ENCODE assay signal across 9 cellular contexts in genomic region chr1:156616463-156616862, GRCh38. TPM values are rescaled to one million over a fixed set of nuclear protein-coding genes. Genes with fewer than 3 reads are reported as not detected.
A peak's percentile ranks its signal among the peaks of the same experiment; 100 is the strongest.
DNase-seq lines count a peak whose midpoint lies in the region; ATAC-seq and TF ChIP-seq lines count a peak whose summit lies in the region.
"Had no signal": no experiment of that assay in that cellular context is flagged by ENCODE, and none has a peak within 500 bp of the region (broad histone marks: within the 10 kb centered on the region; RNA-seq: fewer than 3 reads in every experiment).

No MANE protein-coding gene starts in this region.

- WGBS in neuronal stem cell (ENCODE audit: extremely low coverage in 2 of 2, insufficient read length in 2 of 2, insufficient replicate concordance in 1 of 2), 2 donors, result no CpG with 5 or more reads among the region's 5 CpGs
- no CpG with 5 or more reads among the region's 5 CpGs for WGBS in H9 (ENCODE audit: extremely low coverage, insufficient read length, low lambda C conversion rate)

- no peak overlapping the region for H2AFZ ChIP-seq in neuronal stem cell (ENCODE audit: low read length)
- no peak overlapping the region for H2AFZ ChIP-seq in H9 (ENCODE audit: low read length)

- no peaks in the 10 kb centered on the region for H4K20me1 ChIP-seq in H9 (ENCODE audit: control insufficient read depth, insufficient read depth, insufficient read length)

- H3K4ac ChIP-seq in neuronal stem cell (ENCODE audit: low read length) (no peak overlapping the region), H9 (ENCODE audit: low read depth, low read length) (no peak overlapping the region)

- no peak overlapping the region for H2BK12ac ChIP-seq in neuronal stem cell (ENCODE audit: low read length)
- no peak overlapping the region for H2BK12ac ChIP-seq in H9 (ENCODE audit: insufficient read length, low read depth, low read length)

- DNase-seq in DMS153 (lab: John Stamatoyannopoulos, UW) (peak; percentile 43), NCI-H510A treated with DMSO at 0.1 percent for 48 hours (lab: John Stamatoyannopoulos, UW) (peak; percentile 71), epidermal melanocyte (ENCODE audit: insufficient read length, low spot score) (peak; percentile 86), neuronal stem cell (ENCODE audit: low spot score) (no peak), H9 (no peak), LoVo (ENCODE audit: low spot score) (no peak)

- TF ChIP-seq CTCF in H9 (conservative IDR thresholded peaks at IDR 0.05), result no peak

- H3K79me1 ChIP-seq in neuronal stem cell (ENCODE audit: low read depth, low read length), result no peaks in the 10 kb centered on the region
- no peaks in the 10 kb centered on the region for H3K79me1 ChIP-seq in H9 (ENCODE audit: insufficient read depth, low read depth, low read length, poor library complexity, severe bottlenecking)

- no peak overlapping the region for H3K4me3 Mint-ChIP-seq in H9

- H2BK15ac ChIP-seq in neuronal stem cell (ENCODE audit: low read length), result no peak overlapping the region
- no peak overlapping the region for H2BK15ac ChIP-seq in H9 (ENCODE audit: low read depth, low read length)

- H3K9ac ChIP-seq in neuronal stem cell (ENCODE audit: low read depth, low read length, poor library complexity) (peak overlapping the region; percentile 10), H9 (ENCODE audit: extremely low read depth, insufficient read length, low read length) (no peak overlapping the region)

- no peak overlapping the region for H4K91ac ChIP-seq in neuronal stem cell (ENCODE audit: low read depth, low read length, poor library complexity)
- H4K91ac ChIP-seq in H9 (ENCODE audit: insufficient read length, low read depth, low read length), result no peak overlapping the region

- H3T11ph ChIP-seq in H9 (ENCODE audit: low read length), result no peak overlapping the region

- H2BK20ac ChIP-seq in H9 (ENCODE audit: low read depth, low read length, poor library complexity, severe bottlenecking), result no peak overlapping the region

- H3K27me3 Mint-ChIP-seq in H9 (ENCODE audit: low read depth), result peaks cover 41% of the 10 kb centered on the region

- H3K18ac ChIP-seq in neuronal stem cell (ENCODE audit: low read length) (no peak overlapping the region), H9 (ENCODE audit: insufficient read length, low read depth, low read length) (no peak overlapping the region)

- no peak overlapping the region for H3K23ac ChIP-seq in neuronal stem cell (ENCODE audit: low read depth, low read length, poor library complexity)
- H3K23ac ChIP-seq in H9 (ENCODE audit: insufficient read length, low read depth, low read length), result no peak overlapping the region

- H3K9me3 ChIP-seq in neuronal stem cell (replicated peaks in 1 of 2; ENCODE audit: control insufficient read depth in 2 of 2, insufficient read depth in 1 of 2, low read depth in 1 of 2, low read length in 2 of 2), result no peaks in the 10 kb centered on the region
- H3K9me3 ChIP-seq in H9 (ENCODE audit: control insufficient read depth, low read depth, low read length), result no peaks in the 10 kb centered on the region

- H3K56ac ChIP-seq in H9 (ENCODE audit: insufficient read length, low read depth, low read length), result no peak overlapping the region

- no peak overlapping the region for H3K27ac ChIP-seq in neuronal stem cell (replicated peaks; ENCODE audit: low read length)
- no peak overlapping the region for H3K27ac ChIP-seq in H9 (ENCODE audit: insufficient read length, low read depth, low read length)

- peaks cover 10 to 12% of the 10 kb centered on the region in 2 experiments for H3K4me1 Mint-ChIP-seq in H9

- H3K27ac Mint-ChIP-seq in H9, result no peak overlapping the region

- no peak for ATAC-seq in GM21367 (IDR thresholded peaks at IDR 0.05; ENCODE audit: unreplicated experiment)
- ATAC-seq in GM18907 (IDR thresholded peaks at IDR 0.05; ENCODE audit: unreplicated experiment), result no peak

- no peaks in the 10 kb centered on the region; a peak in 1 of 5 replicates for H3K9me3 Mint-ChIP-seq in H9

- H2BK120ac ChIP-seq in neuronal stem cell (ENCODE audit: low read depth, low read length) (no peak overlapping the region), H9 (ENCODE audit: low read depth, low read length, poor library complexity, severe bottlenecking) (no peak overlapping the region)

- H3K4me1 ChIP-seq in neuronal stem cell (ENCODE audit: control insufficient read depth in 2 of 2, insufficient read depth in 1 of 2, low read depth in 1 of 2, low read length in 2 of 2) (no peaks in the 10 kb centered on the region), H9 (ENCODE audit: insufficient read depth, low read length) (no peaks in the 10 kb centered on the region; the same call in 1 of the 2 replicates)

- no peaks in the 10 kb centered on the region for H3K79me2 ChIP-seq in H9 (ENCODE audit: insufficient read depth, low read length)

- H3K36me3 Mint-ChIP-seq in H9 (ENCODE audit: insufficient read depth in 1 of 3, low read depth in 3 of 3), result no peaks in the 10 kb centered on the region

- no peak overlapping the region for H4K8ac ChIP-seq in neuronal stem cell (ENCODE audit: low read depth, low read length)
- H4K8ac ChIP-seq in H9 (replicated peaks; ENCODE audit: insufficient read length, low read depth, low read length), result no peak overlapping the region

- H3K36me3 ChIP-seq in neuronal stem cell (replicated peaks in 1 of 2; ENCODE audit: control insufficient read depth in 2 of 2, insufficient read depth in 2 of 2, low read length in 2 of 2), result no peaks in the 10 kb centered on the region

- H3K27me3 ChIP-seq in neuronal stem cell (ENCODE audit: control insufficient read depth in 3 of 3, insufficient read depth in 3 of 3, low read depth in 1 of 3, low read length in 3 of 3), result peaks cover 0 to 53% (median 18%) of the 10 kb centered on the region in 3 experiments
- peaks cover 5% of the 10 kb centered on the region; the same call in 1 of the 2 replicates for H3K27me3 ChIP-seq in H9 (ENCODE audit: insufficient read depth, low read length)

- H2AK5ac ChIP-seq in neuronal stem cell (ENCODE audit: low read depth, low read length) (no peak overlapping the region), H9 (ENCODE audit: insufficient read length, low read length) (no peak overlapping the region)

- no peaks in the 10 kb centered on the region for H3K23me2 ChIP-seq in H9 (ENCODE audit: insufficient read length, low read depth, low read length, poor library complexity, severe bottlenecking)

- H3K4me3 ChIP-seq in neuronal stem cell (ENCODE audit: low read length in 2 of 2), result no peak overlapping the region

- H3K14ac ChIP-seq in neuronal stem cell (ENCODE audit: low read length) (no peak overlapping the region), H9 (ENCODE audit: insufficient read depth, low read length) (no peak overlapping the region)

- no peak overlapping the region for H3K4me2 ChIP-seq in neuronal stem cell (ENCODE audit: insufficient read depth, low read length, poor library complexity, severe bottlenecking)
- H3K4me2 ChIP-seq in H9 (ENCODE audit: insufficient read depth, insufficient read length, low read length), result no peak overlapping the region

- no peak overlapping the region for H4K5ac ChIP-seq in H9 (ENCODE audit: insufficient read length, low read depth, low read length)

- H2BK5ac ChIP-seq in neuronal stem cell (ENCODE audit: low read length), result no peak overlapping the region
- no peak overlapping the region for H2BK5ac ChIP-seq in H9 (ENCODE audit: insufficient read length, low read length)

RNA-seq across cellular contexts. Expression of gene HAPLN2, which starts 2.8 kb away (rescaled TPM):
- 1.8 TPM for polyA plus RNA-seq in neuronal stem cell (2013, experiment 1 of 2)
- 1.7 TPM for polyA plus RNA-seq in neuronal stem cell (2013, experiment 2 of 2)
- 0.44 and 0.46 TPM in 2 replicates for total RNA-seq in H9 (2021)
- total RNA-seq: activated CD8-positive, alpha-beta memory T cell treated with anti-CD3 and anti-CD28 coated beads for 36 hours had no signal

RNA-seq across cellular contexts. Expression of gene GPATCH4, which starts 15.2 kb away (rescaled TPM):
- polyA plus RNA-seq in neuronal stem cell (2013, experiment 1 of 2), result 17.6 TPM
- polyA plus RNA-seq in neuronal stem cell (2013, experiment 2 of 2), result 17.2 TPM
- total RNA-seq in H9 (2021), result 64.6 and 71.7 TPM in 2 replicates

RNA-seq across cellular contexts. Expression of gene NAXE, which starts 24.9 kb away (rescaled TPM):
- polyA plus RNA-seq in neuronal stem cell (2013, experiment 1 of 2), result 46.7 TPM
- polyA plus RNA-seq in neuronal stem cell (2013, experiment 2 of 2), result 47.1 TPM
- 96.6 and 100 TPM in 2 replicates for total RNA-seq in H9 (2021)

RNA-seq across cellular contexts. Expression of gene BCAN, which starts 25.5 kb away (rescaled TPM):
- polyA plus RNA-seq in neuronal stem cell (2013, experiment 1 of 2), result 0.89 TPM
- 0.54 TPM for polyA plus RNA-seq in neuronal stem cell (2013, experiment 2 of 2)
- total RNA-seq in H9 (2021), result 0.88 and 1.2 TPM in 2 replicates
- total RNA-seq: activated CD8-positive, alpha-beta memory T cell treated with anti-CD3 and anti-CD28 coated beads for 36 hours had no signal

RNA-seq across cellular contexts. Expression of gene TTC24, which starts 36.9 kb away (rescaled TPM):
- polyA plus RNA-seq in neuronal stem cell (2013, experiment 1 of 2), result not detected
- not detected for polyA plus RNA-seq in neuronal stem cell (2013, experiment 2 of 2)
- total RNA-seq in H9 (2021), result 0.26 TPM in 1 of 2 replicates, not detected in the other

Comparison
In these comparisons a context has a peak if more than half of its experiments do, and no peak if none do; other contexts are left out.
1. DNase-seq: peak in DMS153 (single experiment), NCI-H510A treated with DMSO at 0.1 percent for 48 hours (single experiment) and epidermal melanocyte (single experiment); none in neuronal stem cell (single experiment), H9 (single experiment) and LoVo (single experiment).